9 cellular contexts compared by ENCODE assay signal in genomic region chr7:1922071-1922869, GRCh38.
DNase-seq lines count a peak whose midpoint lies in the region; ATAC-seq and TF ChIP-seq lines count a peak whose summit lies in the region.
"Had no signal": no experiment of that assay in that cellular context is flagged by ENCODE, and none has a peak within 500 bp of the region (broad histone marks: within the 10 kb centered on the region; RNA-seq: fewer than 3 reads in every experiment).

No MANE protein-coding gene starts in this region.

- peak; percentile 83 for DNase-seq in activated CD8-positive, alpha-beta T cell treated with anti-CD3 and anti-CD28 coated beads for 36 hours
- peak; percentile 53 for DNase-seq in fibroblast of the conjunctiva (ENCODE audit: low read depth)
- peak; percentile 63 for DNase-seq in stimulated activated naive CD4-positive, alpha-beta T cell treated with Interleukin-2 at 50 U/mL for 16 hours (lab: John Stamatoyannopoulos, UW)
- DNase-seq in NCI-H2081 treated with DMSO at 0.1 percent for 48 hours (lab: John Stamatoyannopoulos, UW), result no peak
- DNase-seq in NCI-H187 (lab: John Stamatoyannopoulos, UW), result no peak
- DNase-seq in stimulated activated naive B cell treated with anti-CD40 and anti-IgM and Interleukin-4, amounts not matched to agents 10 μg/mL and 1 μg/mL and 100 μg/mL, for 72 hours, result no peak
- DNase-seq: NCI-H2227 treated with DMSO at 0.1 percent for 48 hours had no signal

- H3K9me3 Mint-ChIP-seq in IgD-negative memory B cell, result no peaks in the 10 kb centered on the region
- H3K9me3 Mint-ChIP-seq in activated CD8-positive, alpha-beta T cell treated with anti-CD3 and anti-CD28 coated beads for 36 hours, result no peaks in the 10 kb centered on the region
- H3K9me3 Mint-ChIP-seq in stimulated activated naive B cell treated with anti-CD40 and anti-IgM and Interleukin-4, amounts not matched to agents 10 μg/mL and 1 μg/mL and 100 μg/mL, for 72 hours, result no peaks in the 10 kb centered on the region

- no peak for TF ChIP-seq CTCF in activated CD8-positive, alpha-beta T cell treated with anti-CD3 and anti-CD28 coated beads for 36 hours (IDR thresholded peaks at IDR 0.05)

- peak; percentile 52 for ATAC-seq in activated CD8-positive, alpha-beta T cell treated with anti-CD3 and anti-CD28 coated beads for 36 hours
- no peak for ATAC-seq in stimulated activated naive B cell treated with anti-CD40 and anti-IgM and Interleukin-4, amounts not matched to agents 10 μg/mL and 1 μg/mL and 100 μg/mL, for 72 hours (replicated peaks)
- ATAC-seq: heart left ventricle had no signal

- peaks cover 26 to 55% (median 53%) of the 10 kb centered on the region in 3 donors for H3K4me1 Mint-ChIP-seq in IgD-negative memory B cell
- H3K4me1 Mint-ChIP-seq in activated CD8-positive, alpha-beta T cell treated with anti-CD3 and anti-CD28 coated beads for 36 hours (ENCODE audit: low read depth), result peaks cover 82% of the 10 kb centered on the region
- peaks cover 55 to 70% of the 10 kb centered on the region in 2 donors for H3K4me1 Mint-ChIP-seq in stimulated activated naive B cell treated with anti-CD40 and anti-IgM and Interleukin-4, amounts not matched to agents 10 μg/mL and 1 μg/mL and 100 μg/mL, for 72 hours

- H3K27ac Mint-ChIP-seq in IgD-negative memory B cell, result peak overlapping the region in 2 of 3 donors; percentile 33 to 83
- peak overlapping the region; percentile 26 for H3K27ac Mint-ChIP-seq in activated CD8-positive, alpha-beta T cell treated with anti-CD3 and anti-CD28 coated beads for 36 hours
- no peak overlapping the region for H3K27ac Mint-ChIP-seq in stimulated activated naive B cell treated with anti-CD40 and anti-IgM and Interleukin-4, amounts not matched to agents 10 μg/mL and 1 μg/mL and 100 μg/mL, for 72 hours

- no peak overlapping the region for H3K4me3 Mint-ChIP-seq in IgD-negative memory B cell
- peak overlapping the region; percentile 60 for H3K4me3 Mint-ChIP-seq in activated CD8-positive, alpha-beta T cell treated with anti-CD3 and anti-CD28 coated beads for 36 hours
- H3K4me3 Mint-ChIP-seq in stimulated activated naive B cell treated with anti-CD40 and anti-IgM and Interleukin-4, amounts not matched to agents 10 μg/mL and 1 μg/mL and 100 μg/mL, for 72 hours, result peak overlapping the region in 1 of 2 donors; percentile 28

- no peaks in the 10 kb centered on the region for H3K36me3 Mint-ChIP-seq in IgD-negative memory B cell
- peaks cover 8% of the 10 kb centered on the region for H3K36me3 Mint-ChIP-seq in activated CD8-positive, alpha-beta T cell treated with anti-CD3 and anti-CD28 coated beads for 36 hours (ENCODE audit: low read depth)
- peaks cover 34 to 72% of the 10 kb centered on the region in 2 donors for H3K36me3 Mint-ChIP-seq in stimulated activated naive B cell treated with anti-CD40 and anti-IgM and Interleukin-4, amounts not matched to agents 10 μg/mL and 1 μg/mL and 100 μg/mL, for 72 hours

- POLR2A ChIA-PET in activated CD8-positive, alpha-beta T cell treated with anti-CD3 and anti-CD28 coated beads for 36 hours (lab: Charles Lee), result interaction anchor here (0.9 to 1.2 kb wide), 3 partner anchors 16 to 116 kb away, joined by 3 to 5 read pairs (median 3); no protein-coding TSS in a partner anchor

- CTCF ChIA-PET in activated CD8-positive, alpha-beta T cell treated with anti-CD3 and anti-CD28 coated beads for 36 hours (lab: Charles Lee), result no interaction called here

- peaks cover 3% of the 10 kb centered on the region for H3K27me3 Mint-ChIP-seq in IgD-negative memory B cell
- peaks cover 3% of the 10 kb centered on the region for H3K27me3 Mint-ChIP-seq in activated CD8-positive, alpha-beta T cell treated with anti-CD3 and anti-CD28 coated beads for 36 hours
- no peaks in the 10 kb centered on the region for H3K27me3 Mint-ChIP-seq in stimulated activated naive B cell treated with anti-CD40 and anti-IgM and Interleukin-4, amounts not matched to agents 10 μg/mL and 1 μg/mL and 100 μg/mL, for 72 hours

- intact Hi-C loops in activated CD8-positive, alpha-beta T cell treated with anti-CD3 and anti-CD28 coated beads for 36 hours (cut with micrococcal nuclease), result loop anchor here (10.0 kb wide), 1 partner anchor 113 kb away; no protein-coding TSS in a partner anchor

Comparison
In these comparisons a context has a peak if more than half of its experiments do, and no peak if none do; other contexts are left out.
1. DNase-seq: peak in activated CD8-positive, alpha-beta T cell treated with anti-CD3 and anti-CD28 coated beads for 36 hours (single experiment), fibroblast of the conjunctiva (single experiment) and stimulated activated naive CD4-positive, alpha-beta T cell treated with Interleukin-2 at 50 U/mL for 16 hours (single experiment); none in NCI-H2081 treated with DMSO at 0.1 percent for 48 hours (single experiment), NCI-H187 (0 of 2) and stimulated activated naive B cell treated with anti-CD40 and anti-IgM and Interleukin-4, amounts not matched to agents 10 μg/mL and 1 μg/mL and 100 μg/mL, for 72 hours (single experiment).